8 cellular contexts compared by ENCODE assay signal in genomic region chr14:99982449-99983250, GRCh38.
A peak's percentile ranks its signal among the peaks of the same experiment; 100 is the strongest.
DNase-seq lines count a peak whose midpoint lies in the region; ATAC-seq lines count a peak whose summit lies in the region.

No MANE protein-coding gene starts in this region.

- peak; percentile 72 for ATAC-seq in HG03045 (IDR thresholded peaks at IDR 0.05; ENCODE audit: unreplicated experiment)
- ATAC-seq in left lobe of liver = peak; percentile 94

- DNase-seq in NCI-H1436 (lab: John Stamatoyannopoulos, UW) = peak; percentile 48
- no peak for DNase-seq in NCI-H1436 treated with DMSO at 0.1 percent for 48 hours (lab: John Stamatoyannopoulos, UW)
- DNase-seq in NCI-H2196 treated with DMSO at 0.1 percent for 48 hours (lab: John Stamatoyannopoulos, UW; ENCODE audit: unreplicated experiment) = peak; percentile 8
- peak; percentile 30 for DNase-seq in activated CD4-positive, CD25-positive, alpha-beta regulatory T cell treated with anti-CD3 and anti-CD28 coated beads, Interleukin-2, amount 50 U/mL, for 16 hours (ENCODE audit: low read depth, low spot score)
- DNase-seq in cerebellar nuclear complex (lab: John Stamatoyannopoulos, UW) = peak; percentile 4 to 75
- no peak for DNase-seq in left lobe of liver (ENCODE audit: low spot score)
- DNase-seq in stimulated activated CD8-positive, alpha-beta memory T cell treated with anti-CD3 and anti-CD28 coated beads, Interleukin-12 subunit alpha, Interleukin-12 subunit beta, amount 100 ng/mL, for 1 hour (ENCODE audit: low read depth) = peak; percentile 47

Comparison
In these comparisons a context has a peak if more than half of its experiments do, and no peak if none do; other contexts are left out.
1. DNase-seq: peak in NCI-H1436 (single experiment), NCI-H2196 treated with DMSO at 0.1 percent for 48 hours (single experiment), activated CD4-positive, CD25-positive, alpha-beta regulatory T cell treated with anti-CD3 and anti-CD28 coated beads, Interleukin-2, amount 50 U/mL, for 16 hours (single experiment), cerebellar nuclear complex (2 of 2) and stimulated activated CD8-positive, alpha-beta memory T cell treated with anti-CD3 and anti-CD28 coated beads, Interleukin-12 subunit alpha, Interleukin-12 subunit beta, amount 100 ng/mL, for 1 hour (single experiment); none in NCI-H1436 treated with DMSO at 0.1 percent for 48 hours (single experiment) and left lobe of liver (single experiment).